2 cellular contexts compared by ENCODE assay signal in genomic region chr7:16542401-16542800, GRCh38.
TF ChIP-seq lines count a peak whose summit lies in the region.

No MANE protein-coding gene starts in this region.

TF ChIP-seq in K562, 482 proteins besides CTCF, POLR2A, EP300 and RAD21:
- TF ChIP-seq ZNF146 (CRISPR knock-in tag; IDR thresholded peaks at IDR 0.05; ENCODE audit: unreplicated experiment) = no peak
- peak; percentile 39; the same call in 1 of the 2 replicates for TF ChIP-seq SOX6 (IDR thresholded peaks at IDR 0.05)

TF ChIP-seq in SK-N-SH treated with all-trans-retinoic acid at 6 μM for 48 hours, 23 proteins besides CTCF, POLR2A, EP300 and RAD21:
- TF ChIP-seq ZNF70 (CRISPR knock-in tag; IDR thresholded peaks at IDR 0.05) (no peak), TOX (CRISPR knock-in tag; IDR thresholded peaks at IDR 0.05; ENCODE audit: borderline replicate concordance) (no peak), ZNF8 (CRISPR knock-in tag; IDR thresholded peaks at IDR 0.05) (no peak), ISL1 (CRISPR knock-in tag; IDR thresholded peaks at IDR 0.05) (no peak), GLIS3 (CRISPR knock-in tag; IDR thresholded peaks at IDR 0.05) (no peak), ZFP30 (CRISPR knock-in tag; IDR thresholded peaks at IDR 0.05) (no peak), ZFP3 (CRISPR knock-in tag; IDR thresholded peaks at IDR 0.05) (no peak), ZC3H10 (CRISPR knock-in tag; IDR thresholded peaks at IDR 0.05) (no peak), OSR1 (CRISPR knock-in tag; IDR thresholded peaks at IDR 0.05) (no peak), PPARA (CRISPR knock-in tag; IDR thresholded peaks at IDR 0.05; ENCODE audit: borderline replicate concordance) (no peak), POU6F1 (CRISPR knock-in tag; IDR thresholded peaks at IDR 0.05; ENCODE audit: borderline replicate concordance, low read depth) (no peak), ARNTL (CRISPR knock-in tag; IDR thresholded peaks at IDR 0.05; ENCODE audit: borderline replicate concordance, low read depth) (no peak), TSHZ2 (CRISPR knock-in tag; IDR thresholded peaks at IDR 0.05) (no peak), BACH2 (CRISPR knock-in tag; IDR thresholded peaks at IDR 0.05; ENCODE audit: borderline replicate concordance) (no peak), RARB (CRISPR knock-in tag; IDR thresholded peaks at IDR 0.05) (no peak)
- TF ChIP-seq, protein P1, sequence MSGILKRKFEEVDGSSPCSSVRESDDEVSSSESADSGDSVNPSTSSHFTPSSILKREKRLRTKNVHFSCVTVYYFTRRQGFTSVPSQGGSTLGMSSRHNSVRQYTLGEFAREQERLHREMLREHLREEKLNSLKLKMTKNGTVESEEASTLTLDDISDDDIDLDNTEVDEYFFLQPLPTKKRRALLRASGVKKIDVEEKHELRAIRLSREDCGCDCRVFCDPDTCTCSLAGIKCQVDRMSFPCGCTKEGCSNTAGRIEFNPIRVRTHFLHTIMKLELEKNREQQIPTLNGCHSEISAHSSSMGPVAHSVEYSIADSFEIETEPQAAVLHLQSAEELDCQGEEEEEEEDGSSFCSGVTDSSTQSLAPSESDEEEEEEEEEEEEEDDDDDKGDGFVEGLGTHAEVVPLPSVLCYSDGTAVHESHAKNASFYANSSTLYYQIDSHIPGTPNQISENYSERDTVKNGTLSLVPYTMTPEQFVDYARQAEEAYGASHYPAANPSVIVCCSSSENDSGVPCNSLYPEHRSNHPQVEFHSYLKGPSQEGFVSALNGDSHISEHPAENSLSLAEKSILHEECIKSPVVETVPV (CRISPR knock-in tag; IDR thresholded peaks at IDR 0.05) = no peak
